Comparison of ENCODE assay signal across 8 cellular contexts in the genomic region with DNA sequence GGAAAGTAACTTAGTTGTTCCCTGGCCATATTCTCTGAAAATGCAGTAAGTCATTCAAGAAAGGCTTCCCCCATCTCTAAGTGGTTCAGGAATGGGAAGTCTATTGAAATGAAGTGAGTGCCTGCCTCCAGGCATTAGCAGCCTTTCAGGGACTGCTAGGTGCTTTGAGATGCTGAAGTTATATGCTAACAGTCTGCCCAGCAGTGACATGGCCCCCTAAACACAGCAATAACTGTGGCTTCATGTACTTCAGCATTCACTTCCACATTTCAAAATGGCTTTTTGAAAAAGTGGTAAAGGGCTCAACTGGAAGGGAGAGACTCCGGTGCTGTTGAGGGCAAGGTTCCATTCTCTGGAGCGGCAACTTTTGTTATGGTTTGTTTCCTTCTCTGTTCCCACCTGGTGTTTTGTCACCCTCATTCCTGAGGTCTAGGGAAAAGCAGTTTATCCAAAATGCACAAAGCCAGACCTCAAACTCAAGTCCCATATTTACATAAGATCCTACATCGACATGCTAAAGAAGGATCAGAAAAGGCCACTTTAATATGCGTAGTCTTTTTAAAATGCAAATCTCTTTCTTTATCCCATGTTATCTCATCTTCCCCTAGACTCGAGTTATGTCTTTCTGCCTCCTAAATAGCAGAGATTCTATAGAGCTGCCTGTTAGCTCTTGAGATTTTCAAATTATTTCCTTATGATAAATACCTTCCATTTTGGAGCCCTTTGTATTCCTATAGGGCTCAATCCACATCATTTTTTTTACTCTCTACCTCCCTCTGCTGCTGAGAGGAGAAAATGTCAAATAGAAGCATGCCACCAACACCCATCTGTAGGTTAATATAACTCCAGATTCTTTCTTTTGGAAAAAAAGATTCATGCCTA. TPM values are rescaled to one million over a fixed set of nuclear protein-coding genes. Genes with fewer than 3 reads are reported as not detected.
DNase-seq lines count a peak whose midpoint lies in the region; ATAC-seq and TF ChIP-seq lines count a peak whose summit lies in the region.

No MANE protein-coding gene starts in this region.

- no peaks in the 10 kb centered on the region for H3K27me3 ChIP-seq in endodermal cell (ENCODE audit: control insufficient read depth, insufficient read depth, low read length, poor library complexity, severe bottlenecking)

- H3K9ac ChIP-seq in endodermal cell (ENCODE audit: extremely low read depth, low read length, poor library complexity, severe bottlenecking) = no peak overlapping the region

- H3K36me3 Mint-ChIP-seq in stimulated activated naive CD8-positive, alpha-beta T cell treated with anti-CD3 and anti-CD28 coated beads, Interleukin-15, Interleukin-2, amounts not matched to agents 100 ng/mL and 50 ng/mL, for 24 hours (ENCODE audit: low read depth) = peaks cover 30% of the 10 kb centered on the region
- peaks cover 1% of the 10 kb centered on the region for H3K36me3 Mint-ChIP-seq in endodermal cell (ENCODE audit: low read depth)

- H3K9me3 Mint-ChIP-seq in stimulated activated naive CD8-positive, alpha-beta T cell treated with anti-CD3 and anti-CD28 coated beads, Interleukin-15, Interleukin-2, amounts not matched to agents 100 ng/mL and 50 ng/mL, for 24 hours = no peaks in the 10 kb centered on the region
- no peaks in the 10 kb centered on the region for H3K9me3 Mint-ChIP-seq in endodermal cell

- H3K27ac ChIP-seq in endodermal cell (ENCODE audit: low read depth, low read length) = no peak overlapping the region

- no peaks in the 10 kb centered on the region for H3K27me3 Mint-ChIP-seq in stimulated activated naive CD8-positive, alpha-beta T cell treated with anti-CD3 and anti-CD28 coated beads, Interleukin-15, Interleukin-2, amounts not matched to agents 100 ng/mL and 50 ng/mL, for 24 hours
- H3K27me3 Mint-ChIP-seq in endodermal cell (ENCODE audit: insufficient read depth) = no peaks in the 10 kb centered on the region

- peak; percentile 81 for TF ChIP-seq CTCF in endodermal cell (conservative IDR thresholded peaks at IDR 0.05)

- peaks cover 17% of the 10 kb centered on the region for H3K36me3 ChIP-seq in endodermal cell (ENCODE audit: control insufficient read depth, insufficient read depth, low read length)

- H3K4me3 Mint-ChIP-seq in stimulated activated naive CD8-positive, alpha-beta T cell treated with anti-CD3 and anti-CD28 coated beads, Interleukin-15, Interleukin-2, amounts not matched to agents 100 ng/mL and 50 ng/mL, for 24 hours = no peak overlapping the region
- no peak overlapping the region for H3K4me3 Mint-ChIP-seq in endodermal cell

- H3K4me1 ChIP-seq in endodermal cell (ENCODE audit: control insufficient read depth, insufficient read depth, low read length) = no peaks in the 10 kb centered on the region

- WGBS in endodermal cell (ENCODE audit: insufficient coverage in 1 of 2, insufficient read length in 1 of 2), 2 experiments = 60 to 63% methylated on average over 5 of the region's 5 CpGs

- H3K4me3 ChIP-seq in endodermal cell (ENCODE audit: low read length) = no peak overlapping the region

- peak overlapping the region; percentile 67 for H3K27ac Mint-ChIP-seq in stimulated activated naive CD8-positive, alpha-beta T cell treated with anti-CD3 and anti-CD28 coated beads, Interleukin-15, Interleukin-2, amounts not matched to agents 100 ng/mL and 50 ng/mL, for 24 hours
- peak overlapping the region; percentile 80 for H3K27ac Mint-ChIP-seq in endodermal cell

- H3K4me1 Mint-ChIP-seq in stimulated activated naive CD8-positive, alpha-beta T cell treated with anti-CD3 and anti-CD28 coated beads, Interleukin-15, Interleukin-2, amounts not matched to agents 100 ng/mL and 50 ng/mL, for 24 hours (ENCODE audit: low read depth) = peaks cover 81% of the 10 kb centered on the region
- H3K4me1 Mint-ChIP-seq in endodermal cell = peaks cover 18% of the 10 kb centered on the region

- no peak for ATAC-seq in stimulated activated naive CD8-positive, alpha-beta T cell treated with anti-CD3 and anti-CD28 coated beads, Interleukin-15, Interleukin-2, amounts not matched to agents 100 U/mL and 50 U/mL, for 24 hours
- no peak for ATAC-seq in GM21367 (IDR thresholded peaks at IDR 0.05; ENCODE audit: unreplicated experiment)

- no peaks in the 10 kb centered on the region for H3K9me3 ChIP-seq in endodermal cell (ENCODE audit: control insufficient read depth, low read length)

- no peak for DNase-seq in stimulated activated naive CD8-positive, alpha-beta T cell treated with anti-CD3 and anti-CD28 coated beads, Interleukin-15, Interleukin-2, amounts not matched to agents 100 U/mL and 50 U/mL, for 24 hours
- peak; percentile 39 for DNase-seq in LHCN-M2 (ENCODE audit: low read depth)
- peak; percentile 32 for DNase-seq in SK-N-DZ (ENCODE audit: low spot score)
- no peak for DNase-seq in endodermal cell
- peak; percentile 49 for DNase-seq in myocyte (ENCODE audit: low read depth)
- no peak for DNase-seq in stimulated activated CD4-positive, alpha-beta T cell treated with anti-CD3 and anti-CD28 coated beads, Interleukin-4, amount 100 ng/mL, for 1 hour

RNA-seq across cellular contexts. Expression of gene LRRC8C, which starts 34.2 kb away (rescaled TPM):
- total RNA-seq in LHCN-M2 (2014; rRNA removed) (4.8 and 5.7 TPM in 2 replicates), endodermal cell (1 to 10 TPM; 2.5 to 5.5 TPM), myocyte (0.99 and 1.8 TPM in 2 replicates)
- polyA plus RNA-seq in LHCN-M2 (2012) = 0.77 TPM
- polyA plus RNA-seq in SK-N-DZ (2014; cell fraction: cytosol; rRNA removed) = 2.6 and 3.1 TPM in 2 replicates
- polyA plus RNA-seq in SK-N-DZ (2014; cell fraction: nucleus; rRNA removed) = 1.1 and 1.6 TPM in 2 replicates
- polyA plus RNA-seq in endodermal cell (2013, experiment 1 of 2) = 1.9 TPM
- 1.9 TPM for polyA plus RNA-seq in endodermal cell (2013, experiment 2 of 2)
- 0.15 TPM for polyA plus RNA-seq in myocyte (2012)

Comparison
In these comparisons a context has a peak if more than half of its experiments do, and no peak if none do; other contexts are left out.
1. DNase-seq: peak in LHCN-M2 (single experiment), SK-N-DZ (single experiment) and myocyte (single experiment); none in stimulated activated naive CD8-positive, alpha-beta T cell treated with anti-CD3 and anti-CD28 coated beads, Interleukin-15, Interleukin-2, amounts not matched to agents 100 U/mL and 50 U/mL, for 24 hours (single experiment), endodermal cell (single experiment) and stimulated activated CD4-positive, alpha-beta T cell treated with anti-CD3 and anti-CD28 coated beads, Interleukin-4, amount 100 ng/mL, for 1 hour (single experiment).